In genomic region chr9:42240261-42240579, GRCh38 we compare ENCODE assay signal across 15 cellular contexts. TPM values are rescaled to one million over a fixed set of nuclear protein-coding genes. Genes with fewer than 3 reads are reported as not detected.
"Had no signal": no experiment of that assay in that cellular context is flagged by ENCODE, and none has a peak within 500 bp of the region (broad histone marks: within the 10 kb centered on the region; RNA-seq: fewer than 3 reads in every experiment).

No MANE protein-coding gene starts in this region.

RNA-seq across cellular contexts. Expression of gene SPATA31A6, which starts 56.8 kb away (rescaled TPM):
- total RNA-seq: activated CD4-positive, alpha-beta T cell treated with anti-CD3 and anti-CD28 coated beads, Interleukin-2, amount 10 ng/mL, durations not matched to agents 24 days and 14 days; activated CD8-positive, alpha-beta T cell treated with anti-CD3 and anti-CD28 coated beads for 36 hours; activated naive CD8-positive, alpha-beta T cell treated with anti-CD3 and anti-CD28 coated beads for 36 hours; activated T-helper 17 cell treated with anti-CD3 and anti-CD28 coated beads, Interleukin-2, amount 50 U/mL, for 72 hours; cardiac muscle cell; chondrocyte; epithelial cell of proximal tubule; left lung; mucosa of gallbladder; naive thymus-derived CD8-positive, alpha-beta T cell; pancreas; sigmoid colon; thoracic aorta; upper lobe of right lung had no signal
- polyA plus RNA-seq: cardiac muscle cell; keratinocyte; naive thymus-derived CD8-positive, alpha-beta T cell; pancreas; sigmoid colon had no signal
